1 cellular context compared by ENCODE assay signal in genomic region chr3:52020796-52021195, GRCh38.
TF ChIP-seq lines count a peak whose summit lies in the region.

No MANE protein-coding gene starts in this region.

TF ChIP-seq in IMR-90, 13 proteins besides CTCF, POLR2A, EP300 and RAD21:
- no peak for TF ChIP-seq BHLHE40 (IDR thresholded peaks at IDR 0.05; ENCODE audit: low read depth, low read length)
- no peak for TF ChIP-seq CHD1 (IDR thresholded peaks at IDR 0.05; ENCODE audit: low read depth, low read length)
- no peak for TF ChIP-seq RCOR1 (IDR thresholded peaks at IDR 0.05; ENCODE audit: insufficient replicate concordance, low read length)
- no peak for TF ChIP-seq MXI1 (IDR thresholded peaks at IDR 0.05; ENCODE audit: borderline replicate concordance, low read depth, low read length)
- no peak for TF ChIP-seq MAZ (IDR thresholded peaks at IDR 0.05; ENCODE audit: borderline replicate concordance, low read depth, low read length)
- no peak for TF ChIP-seq SMC3 (IDR thresholded peaks at IDR 0.05; ENCODE audit: low read depth, low read length)
- no peak for TF ChIP-seq MAFK (IDR thresholded peaks at IDR 0.05; ENCODE audit: low read depth, low read length)
- no peak for TF ChIP-seq NFE2L2 (IDR thresholded peaks at IDR 0.05; ENCODE audit: low read depth, low read length)
